Comparison of ENCODE assay signal across 10 cellular contexts in genomic region chr5:141913560-141913959, GRCh38. TPM values are rescaled to one million over a fixed set of nuclear protein-coding genes. Genes with fewer than 3 reads are reported as not detected.
DNase-seq lines count a peak whose midpoint lies in the region; ATAC-seq lines count a peak whose summit lies in the region.
"Had no signal": no experiment of that assay in that cellular context is flagged by ENCODE, and none has a peak within 500 bp of the region (broad histone marks: within the 10 kb centered on the region; RNA-seq: fewer than 3 reads in every experiment).

No MANE protein-coding gene starts in this region.

- H3K9me3 ChIP-seq in stomach smooth muscle (ENCODE audit: control insufficient read depth in 2 of 2, low read length in 2 of 2): no peaks in the 10 kb centered on the region

- CTCF ChIA-PET in activated CD8-positive, alpha-beta memory T cell treated with anti-CD3 and anti-CD28 coated beads, Interleukin-2, amount 10 ng/mL, durations not matched to agents 7 days and 5 days (lab: Charles Lee): interaction anchor here (0.6 to 3.7 kb wide), 6 partner anchors 19 to 222 kb away, joined by 3 to 12 read pairs (median 4); partner anchors contain the start of gene PCDH1

- no peaks in the 10 kb centered on the region for H3K9me3 Mint-ChIP-seq in activated T-cell treated with anti-CD3 and anti-CD28 coated beads, Interleukin-2, amount 50 U/mL, for 72 hours
- peaks cover 2% of the 10 kb centered on the region for H3K9me3 Mint-ChIP-seq in activated naive CD8-positive, alpha-beta T cell treated with anti-CD3 and anti-CD28 coated beads, Interleukin-2, amount 10 ng/mL, durations not matched to agents 7 days and 5 days
- no peaks in the 10 kb centered on the region for H3K9me3 Mint-ChIP-seq in activated CD8-positive, alpha-beta memory T cell treated with anti-CD3 and anti-CD28 coated beads, Interleukin-2, amount 10 ng/mL, durations not matched to agents 7 days and 5 days (ENCODE audit: low read depth)

- H3K27ac ChIP-seq in stomach smooth muscle (ENCODE audit: low read length): no peak overlapping the region

- H3K4me1 Mint-ChIP-seq in activated T-cell treated with anti-CD3 and anti-CD28 coated beads, Interleukin-2, amount 50 U/mL, for 72 hours (ENCODE audit: low read depth): peaks cover 18% of the 10 kb centered on the region
- H3K4me1 Mint-ChIP-seq in activated naive CD8-positive, alpha-beta T cell treated with anti-CD3 and anti-CD28 coated beads, Interleukin-2, amount 10 ng/mL, durations not matched to agents 7 days and 5 days: peaks cover 9% of the 10 kb centered on the region
- H3K4me1 Mint-ChIP-seq in activated CD8-positive, alpha-beta memory T cell treated with anti-CD3 and anti-CD28 coated beads, Interleukin-2, amount 10 ng/mL, durations not matched to agents 7 days and 5 days: peaks cover 6% of the 10 kb centered on the region

- peaks cover 6% of the 10 kb centered on the region for H3K4me1 ChIP-seq in stomach smooth muscle (ENCODE audit: control insufficient read depth, insufficient read depth, low read length)

- no peak overlapping the region for H3K27ac Mint-ChIP-seq in activated T-cell treated with anti-CD3 and anti-CD28 coated beads, Interleukin-2, amount 50 U/mL, for 72 hours
- no peak overlapping the region for H3K27ac Mint-ChIP-seq in activated naive CD8-positive, alpha-beta T cell treated with anti-CD3 and anti-CD28 coated beads, Interleukin-2, amount 10 ng/mL, durations not matched to agents 7 days and 5 days
- H3K27ac Mint-ChIP-seq in activated CD8-positive, alpha-beta memory T cell treated with anti-CD3 and anti-CD28 coated beads, Interleukin-2, amount 10 ng/mL, durations not matched to agents 7 days and 5 days: no peak overlapping the region

- H3K36me3 Mint-ChIP-seq in activated T-cell treated with anti-CD3 and anti-CD28 coated beads, Interleukin-2, amount 50 U/mL, for 72 hours (ENCODE audit: insufficient read depth in 2 of 2): no peaks in the 10 kb centered on the region
- no peaks in the 10 kb centered on the region for H3K36me3 Mint-ChIP-seq in activated naive CD8-positive, alpha-beta T cell treated with anti-CD3 and anti-CD28 coated beads, Interleukin-2, amount 10 ng/mL, durations not matched to agents 7 days and 5 days
- H3K36me3 Mint-ChIP-seq in activated CD8-positive, alpha-beta memory T cell treated with anti-CD3 and anti-CD28 coated beads, Interleukin-2, amount 10 ng/mL, durations not matched to agents 7 days and 5 days: no peaks in the 10 kb centered on the region

- no peak for DNase-seq in activated T-cell treated with anti-CD3 and anti-CD28 coated beads, Interleukin-2, amount 50 U/mL, for 72 hours
- no peak for DNase-seq in activated T-cell treated with anti-CD3 and anti-CD28 coated beads, Interleukin-2, amount 50 U/mL, for 48 hours
- DNase-seq in activated naive CD8-positive, alpha-beta T cell treated with anti-CD3 and anti-CD28 coated beads, Interleukin-2, amount 10 ng/mL, durations not matched to agents 7 days and 5 days: no peak
- DNase-seq in medulla oblongata (ENCODE audit: extremely low spot score) (peak; percentile 25), NCI-H446 treated with DMSO at 0.1 percent for 48 hours (lab: John Stamatoyannopoulos, UW) (no peak)
- DNase-seq in activated CD8-positive, alpha-beta memory T cell treated with anti-CD3 and anti-CD28 coated beads, Interleukin-2, amount 10 ng/mL, durations not matched to agents 7 days and 5 days: no peak

- peaks cover 30% of the 10 kb centered on the region for H3K27me3 Mint-ChIP-seq in activated T-cell treated with anti-CD3 and anti-CD28 coated beads, Interleukin-2, amount 50 U/mL, for 72 hours (ENCODE audit: low read depth)
- H3K27me3 Mint-ChIP-seq in activated naive CD8-positive, alpha-beta T cell treated with anti-CD3 and anti-CD28 coated beads, Interleukin-2, amount 10 ng/mL, durations not matched to agents 7 days and 5 days: peaks cover 38% of the 10 kb centered on the region
- H3K27me3 Mint-ChIP-seq in activated CD8-positive, alpha-beta memory T cell treated with anti-CD3 and anti-CD28 coated beads, Interleukin-2, amount 10 ng/mL, durations not matched to agents 7 days and 5 days: peaks cover 49% of the 10 kb centered on the region

- H3K9ac ChIP-seq in stomach smooth muscle (ENCODE audit: low read length in 2 of 2): peak overlapping the region in 1 of 2 donors; percentile 62

- no peaks in the 10 kb centered on the region for H3K36me3 ChIP-seq in stomach smooth muscle (ENCODE audit: control insufficient read depth in 2 of 2, insufficient read depth in 2 of 2, low read length in 2 of 2)

- H3K4me3 ChIP-seq in stomach smooth muscle (ENCODE audit: low read length in 2 of 2): peak overlapping the region; percentile 69 to 70

- peak overlapping the region; percentile 41 to 58 for H3K4me3 Mint-ChIP-seq in activated T-cell treated with anti-CD3 and anti-CD28 coated beads, Interleukin-2, amount 50 U/mL, for 72 hours
- H3K4me3 Mint-ChIP-seq in activated naive CD8-positive, alpha-beta T cell treated with anti-CD3 and anti-CD28 coated beads, Interleukin-2, amount 10 ng/mL, durations not matched to agents 7 days and 5 days: peak overlapping the region; percentile 57
- no peak overlapping the region for H3K4me3 Mint-ChIP-seq in activated CD8-positive, alpha-beta memory T cell treated with anti-CD3 and anti-CD28 coated beads, Interleukin-2, amount 10 ng/mL, durations not matched to agents 7 days and 5 days

- POLR2A ChIA-PET in activated naive CD8-positive, alpha-beta T cell treated with anti-CD3 and anti-CD28 coated beads, Interleukin-2, amount 10 ng/mL, durations not matched to agents 7 days and 5 days (lab: Charles Lee): interaction anchor here (1.0 to 1.4 kb wide), 2 partner anchors 10 kb away, joined by 3 to 12 read pairs; partner anchors contain the start of gene DELE1

- no peak for ATAC-seq in activated T-cell treated with anti-CD3 and anti-CD28 coated beads, Interleukin-2, amount 50 U/mL, for 72 hours (replicated peaks in 1 of 2)
- no peak for ATAC-seq in activated naive CD8-positive, alpha-beta T cell treated with anti-CD3 and anti-CD28 coated beads, Interleukin-2, amount 10 ng/mL, durations not matched to agents 7 days and 5 days (ENCODE audit: low read depth)
- no peak for ATAC-seq in HG03565 (IDR thresholded peaks at IDR 0.05; ENCODE audit: unreplicated experiment)
- ATAC-seq in activated CD8-positive, alpha-beta memory T cell treated with anti-CD3 and anti-CD28 coated beads, Interleukin-2, amount 10 ng/mL, durations not matched to agents 7 days and 5 days: no peak

- H3K27me3 ChIP-seq in stomach smooth muscle (ENCODE audit: control insufficient read depth in 1 of 2, insufficient read depth in 2 of 2, low read length in 2 of 2): peaks cover 8 to 10% of the 10 kb centered on the region in 2 donors

RNA-seq across cellular contexts. Expression of gene DELE1, which starts 10.1 kb away (rescaled TPM):
- total RNA-seq in activated T-cell treated with anti-CD3 and anti-CD28 coated beads, Interleukin-2, amount 50 U/mL, for 72 hours: 10 to 100 TPM; 48.6 to 52.2 TPM
- 10 to 100 TPM; 71.2 to 73.1 TPM for total RNA-seq in activated naive CD8-positive, alpha-beta T cell treated with anti-CD3 and anti-CD28 coated beads, Interleukin-2, amount 10 ng/mL, durations not matched to agents 7 days and 5 days
- total RNA-seq in activated CD8-positive, alpha-beta memory T cell treated with anti-CD3 and anti-CD28 coated beads, Interleukin-2, amount 10 ng/mL, durations not matched to agents 7 days and 5 days: 10 to 100 TPM; 65.4 to 68.7 TPM

RNA-seq across cellular contexts. Expression of gene PCDH1, which starts 35.4 kb away (rescaled TPM):
- total RNA-seq in activated T-cell treated with anti-CD3 and anti-CD28 coated beads, Interleukin-2, amount 50 U/mL, for 72 hours: under 1 TPM in 1 of 2 donors, not detected in 1; 0.25 TPM
- not detected for total RNA-seq in activated naive CD8-positive, alpha-beta T cell treated with anti-CD3 and anti-CD28 coated beads, Interleukin-2, amount 10 ng/mL, durations not matched to agents 7 days and 5 days
- total RNA-seq in activated CD8-positive, alpha-beta memory T cell treated with anti-CD3 and anti-CD28 coated beads, Interleukin-2, amount 10 ng/mL, durations not matched to agents 7 days and 5 days: not detected

RNA-seq across cellular contexts. Expression of gene PCDH12, which starts 44.4 kb away (rescaled TPM):
- total RNA-seq in activated T-cell treated with anti-CD3 and anti-CD28 coated beads, Interleukin-2, amount 50 U/mL, for 72 hours: under 1 TPM; 0.31 to 0.58 TPM
- total RNA-seq in activated naive CD8-positive, alpha-beta T cell treated with anti-CD3 and anti-CD28 coated beads, Interleukin-2, amount 10 ng/mL, durations not matched to agents 7 days and 5 days: under 1 TPM; 0.09 to 0.14 TPM
- total RNA-seq in activated CD8-positive, alpha-beta memory T cell treated with anti-CD3 and anti-CD28 coated beads, Interleukin-2, amount 10 ng/mL, durations not matched to agents 7 days and 5 days: under 1 TPM; 0.12 to 0.19 TPM
- total RNA-seq: M059J, SK-MEL-5 had no signal

RNA-seq across cellular contexts. Expression of gene RNF14, which starts 55.3 kb away (rescaled TPM):
- total RNA-seq in activated T-cell treated with anti-CD3 and anti-CD28 coated beads, Interleukin-2, amount 50 U/mL, for 72 hours: 10 to 100 TPM; 38.6 to 40.4 TPM
- total RNA-seq in activated naive CD8-positive, alpha-beta T cell treated with anti-CD3 and anti-CD28 coated beads, Interleukin-2, amount 10 ng/mL, durations not matched to agents 7 days and 5 days: 10 to 100 TPM; 29.0 to 33.9 TPM
- 10 to 100 TPM; 23.8 to 28.2 TPM for total RNA-seq in activated CD8-positive, alpha-beta memory T cell treated with anti-CD3 and anti-CD28 coated beads, Interleukin-2, amount 10 ng/mL, durations not matched to agents 7 days and 5 days
